11 cellular contexts compared by ENCODE assay signal in the genomic region with DNA sequence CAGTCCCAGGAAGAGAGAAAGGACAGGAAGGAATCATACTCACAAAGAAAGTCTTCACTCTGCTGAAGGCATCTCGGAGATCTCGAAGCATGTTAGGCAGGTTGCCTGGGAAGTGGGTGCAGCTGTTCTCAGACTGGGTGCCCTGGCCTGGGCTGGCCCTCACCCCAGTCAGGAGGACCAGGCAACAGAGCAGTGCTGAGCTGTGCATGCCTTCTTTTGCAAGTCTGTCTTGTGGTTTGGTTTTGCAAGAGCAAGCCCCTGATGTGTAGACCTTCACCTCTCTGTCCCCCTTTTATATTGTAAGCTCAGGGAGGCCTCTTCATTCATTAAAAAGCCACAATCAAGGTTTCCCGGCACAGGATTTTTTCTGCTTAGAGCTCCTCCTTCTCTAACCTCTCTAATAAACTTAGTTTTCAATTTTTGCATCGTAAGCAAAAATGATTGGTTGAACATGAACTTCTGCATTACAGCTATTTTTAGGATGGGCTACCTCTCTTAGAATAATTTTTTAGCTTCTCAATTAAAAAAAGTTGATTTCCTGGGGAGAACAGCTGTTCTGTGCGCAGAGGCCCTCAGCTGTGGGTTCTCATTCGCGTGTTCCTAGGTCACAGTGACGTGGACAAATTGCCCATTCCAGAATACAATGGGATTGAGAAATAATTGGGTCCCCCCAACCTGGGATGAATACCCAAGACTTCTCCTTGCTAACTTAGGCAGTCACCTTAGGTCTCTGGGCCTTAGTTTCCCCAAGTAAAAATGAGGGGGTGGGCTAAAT. TPM values are rescaled to one million over a fixed set of nuclear protein-coding genes. Genes with fewer than 3 reads are reported as not detected.
DNase-seq lines count a peak whose midpoint lies in the region; ATAC-seq and TF ChIP-seq lines count a peak whose summit lies in the region.
"Had no signal": no experiment of that assay in that cellular context is flagged by ENCODE, and none has a peak within 500 bp of the region (broad histone marks: within the 10 kb centered on the region; RNA-seq: fewer than 3 reads in every experiment).

Gene IL10, minus strand, starts transcription at position 267 of the 775 bp plus-strand sequence. Its CDS starts 59 bp downstream, at position 208.

- no peak for TF ChIP-seq CTCF in CD14-positive monocyte (IDR thresholded peaks at IDR 0.05)
- TF ChIP-seq CTCF in adrenal gland (IDR thresholded peaks at IDR 0.05) = no peak
- no peak for TF ChIP-seq CTCF in WERI-Rb-1 (IDR thresholded peaks at IDR 0.05; ENCODE audit: low read depth, low read length)

- no peaks in the 10 kb centered on the region for H3K9me3 ChIP-seq in adrenal gland (replicated peaks in 1 of 3)
- H3K9me3 ChIP-seq in naive thymus-derived CD4-positive, alpha-beta T cell (ENCODE audit: control insufficient read depth in 2 of 3, low read length in 3 of 3) = no peaks in the 10 kb centered on the region
- H3K9me3 ChIP-seq in WERI-Rb-1 (ENCODE audit: severe bottlenecking) = peaks cover 12% of the 10 kb centered on the region
- H3K9me3 ChIP-seq: thyroid gland had no signal

- in situ Hi-C loops in GM18951 (cut with MboI; ENCODE audit: low sequenced_read_pairs, unreplicated experiment) = no loop called here

- H3K9me3 Mint-ChIP-seq in CD14-positive monocyte = no peaks in the 10 kb centered on the region
- no peaks in the 10 kb centered on the region for H3K9me3 Mint-ChIP-seq in naive thymus-derived CD4-positive, alpha-beta T cell

- TF ChIP-seq POLR2A in GM18951 (IDR thresholded peaks at IDR 0.05; ENCODE audit: extremely low read depth, insufficient read depth, insufficient read length) (peak; percentile 47), adrenal gland (IDR thresholded peaks at IDR 0.05) (no peak)

- H3K27ac ChIP-seq in adrenal gland (peak within 1 kb of the TSS; percentile 12 to 72 (median 57)), WERI-Rb-1 (no peak within 1 kb of the TSS)
- no peak within 1 kb of the TSS for H3K27ac ChIP-seq in naive thymus-derived CD4-positive, alpha-beta T cell (ENCODE audit: low read depth, low read length)
- H3K27ac ChIP-seq: thyroid gland had no signal

- DNase-seq in CD14-positive monocyte (ENCODE audit: low spot score) (peak; percentile 64), adrenal gland (peak in 6 of 7 donors; percentile 18 to 56 (median 34)), OCI-M1 (lab: John Stamatoyannopoulos, UW) (no peak), DMS79 (lab: John Stamatoyannopoulos, UW) (no peak), WERI-Rb-1 (no peak)
- no peak for DNase-seq in naive thymus-derived CD4-positive, alpha-beta T cell
- DNase-seq: NCI-H187 treated with DMSO at 0.1 percent for 48 hours, SW 1271, thyroid gland had no signal

- H3K36me3 ChIP-seq in adrenal gland (replicated peaks in 1 of 2) = no peaks in the 10 kb centered on the region
- H3K36me3 ChIP-seq in naive thymus-derived CD4-positive, alpha-beta T cell (ENCODE audit: control insufficient read depth in 2 of 3, insufficient read depth in 3 of 3, low read length in 3 of 3) = no peaks in the 10 kb centered on the region
- no peaks in the 10 kb centered on the region for H3K36me3 ChIP-seq in WERI-Rb-1
- H3K36me3 ChIP-seq: thyroid gland had no signal

- peaks cover 82% of the 10 kb centered on the region for H3K4me1 Mint-ChIP-seq in CD14-positive monocyte
- peaks cover 47 to 74% (median 59%) of the 10 kb centered on the region in 7 donors for H3K4me1 Mint-ChIP-seq in naive thymus-derived CD4-positive, alpha-beta T cell

- intact Hi-C loops in CD14-positive monocyte (cut with micrococcal nuclease) (loop anchor here in 1 of 2 donors (5.0 to 10.0 kb wide), 2 partner anchors 35 to 62 kb away; no protein-coding TSS in a partner anchor), adrenal gland (cut with DNase I) (no loop called here)
- intact Hi-C loops in naive thymus-derived CD4-positive, alpha-beta T cell (cut with micrococcal nuclease) = no loop called here

- 75 to 82% (median 77%) methylated on average over 8 of the region's 8 CpGs for WGBS in adrenal gland, 4 donors

- peaks cover 21 to 25% of the 10 kb centered on the region in 2 donors for H3K36me3 Mint-ChIP-seq in CD14-positive monocyte
- no peaks in the 10 kb centered on the region for H3K36me3 Mint-ChIP-seq in naive thymus-derived CD4-positive, alpha-beta T cell

- no peak for ATAC-seq in naive thymus-derived CD4-positive, alpha-beta T cell
- ATAC-seq in GM19463 (IDR thresholded peaks at IDR 0.05; ENCODE audit: unreplicated experiment) = no peak

- CTCF ChIA-PET in naive thymus-derived CD4-positive, alpha-beta T cell (lab: Charles Lee) = interaction anchor here (0.8 to 1.9 kb wide), 7 partner anchors 15 to 139 kb away, joined by 3 to 14 read pairs (median 4); no protein-coding TSS in a partner anchor

- H3K27me3 ChIP-seq in adrenal gland (no peaks in the 10 kb centered on the region), WERI-Rb-1 (ENCODE audit: insufficient read depth, low read depth, severe bottlenecking) (peaks cover 89% of the 10 kb centered on the region)
- no peaks in the 10 kb centered on the region for H3K27me3 ChIP-seq in naive thymus-derived CD4-positive, alpha-beta T cell (ENCODE audit: control insufficient read depth in 2 of 2, insufficient read depth in 2 of 2, low read length in 2 of 2)
- H3K27me3 ChIP-seq: thyroid gland had no signal

- peak within 1 kb of the TSS; percentile 91 to 96 (median 95) for H3K27ac Mint-ChIP-seq in CD14-positive monocyte
- H3K27ac Mint-ChIP-seq in naive thymus-derived CD4-positive, alpha-beta T cell = peak within 1 kb of the TSS in 6 of 9 donors; percentile 15 to 88 (median 46)

- peak within 1 kb of the TSS; percentile 73 to 84 for H3K4me3 Mint-ChIP-seq in CD14-positive monocyte
- peak within 1 kb of the TSS; percentile 19 to 79 (median 55) for H3K4me3 Mint-ChIP-seq in naive thymus-derived CD4-positive, alpha-beta T cell

- no peaks in the 10 kb centered on the region for H3K4me1 ChIP-seq in adrenal gland (replicated peaks in 1 of 2)
- H3K4me1 ChIP-seq in naive thymus-derived CD4-positive, alpha-beta T cell (ENCODE audit: control insufficient read depth in 2 of 2, insufficient read depth in 2 of 2, low read length in 2 of 2) = peaks cover 50 to 55% of the 10 kb centered on the region in 2 donors
- H3K4me1 ChIP-seq: thyroid gland had no signal

- peak within 1 kb of the TSS in 1 of 4 donors; percentile 24 for H3K4me3 ChIP-seq in adrenal gland
- H3K4me3 ChIP-seq in naive thymus-derived CD4-positive, alpha-beta T cell (ENCODE audit: low read length) = no peak within 1 kb of the TSS
- H3K4me3 ChIP-seq in WERI-Rb-1 (ENCODE audit: low read depth, low read length) = no peak within 1 kb of the TSS
- H3K4me3 ChIP-seq: thyroid gland had no signal

- POLR2A ChIA-PET in naive thymus-derived CD4-positive, alpha-beta T cell (lab: Charles Lee) = interaction anchor here (0.5 to 11.7 kb wide), 11 partner anchors 12 to 133 kb away, joined by 3 to 103 read pairs (median 4); no protein-coding TSS in a partner anchor

- H3K27me3 Mint-ChIP-seq in CD14-positive monocyte (ENCODE audit: low read depth in 3 of 3) = peaks cover 0 to 7% (median 3%) of the 10 kb centered on the region in 3 donors
- peaks cover 0 to 60% (median 0%) of the 10 kb centered on the region in 5 donors for H3K27me3 Mint-ChIP-seq in naive thymus-derived CD4-positive, alpha-beta T cell

RNA-seq across cellular contexts. Expression of gene IL10, which starts in this region (rescaled TPM):
- 1 to 10 TPM; 4.1 to 7.8 TPM for polyA plus RNA-seq in CD14-positive monocyte
- total RNA-seq in adrenal gland = 1 to 10 TPM in 7 of 8 donors, under 1 TPM in 1; 0.54 to 8.5 (median 3.3) TPM
- polyA plus RNA-seq in adrenal gland = 1 to 10 TPM; 1.5 to 4.2 (median 1.6) TPM
- total RNA-seq in naive thymus-derived CD4-positive, alpha-beta T cell = 1 to 10 TPM in 2 of 5 experiments, under 1 TPM in 2, not detected in 1; 0.19 to 2.7 (median 0.69) TPM
- not detected for polyA plus RNA-seq in naive thymus-derived CD4-positive, alpha-beta T cell

Comparison
In these comparisons a context has a peak if more than half of its experiments do, and no peak if none do; other contexts are left out.
1. DNase-seq: peak in CD14-positive monocyte (single experiment) and adrenal gland (6 of 7); none in naive thymus-derived CD4-positive, alpha-beta T cell (0 of 9), OCI-M1 (single experiment), DMS79 (single experiment) and WERI-Rb-1 (single experiment).
2. H3K27ac ChIP-seq: peak in adrenal gland (5 of 5); none in naive thymus-derived CD4-positive, alpha-beta T cell (single experiment) and WERI-Rb-1 (single experiment).